In genomic region chr20:40930561-40930960, GRCh38 we compare ENCODE assay signal across 17 cellular contexts.
"Had no signal": no experiment of that assay in that cellular context is flagged by ENCODE, and none has a peak within 500 bp of the region (broad histone marks: within the 10 kb centered on the region; RNA-seq: fewer than 3 reads in every experiment).

No MANE protein-coding gene starts in this region.

- H3K4me1 Mint-ChIP-seq: stimulated activated naive CD8-positive, alpha-beta T cell treated with anti-CD3 and anti-CD28 coated beads, Interleukin-15, amount 100 ng/mL, for 72 hours had no signal

- H3K27me3 Mint-ChIP-seq: stimulated activated naive CD8-positive, alpha-beta T cell treated with anti-CD3 and anti-CD28 coated beads, Interleukin-15, amount 100 ng/mL, for 72 hours had no signal

- H3K4me3 Mint-ChIP-seq: activated naive CD8-positive, alpha-beta T cell treated with anti-CD3 and anti-CD28 coated beads, Interleukin-2, amount 10 ng/mL, durations not matched to agents 7 days and 5 days; naive thymus-derived CD8-positive, alpha-beta T cell; stimulated activated naive CD8-positive, alpha-beta T cell treated with anti-CD3 and anti-CD28 coated beads, Interleukin-15, amount 100 ng/mL, for 72 hours had no signal

- ATAC-seq: activated CD4-positive, CD25-positive, alpha-beta regulatory T cell treated with anti-CD3 and anti-CD28 coated beads, Interleukin-2, amount 50 U/mL, for 24 hours; mucosa of descending colon; naive thymus-derived CD8-positive, alpha-beta T cell; stimulated activated naive CD8-positive, alpha-beta T cell treated with anti-CD3 and anti-CD28 coated beads, Interleukin-15, amount 100 ng/mL, for 72 hours had no signal

- H3K27ac ChIP-seq: ascending aorta, skin epidermis, testis had no signal

- H3K4me3 ChIP-seq: ascending aorta, mucosa of descending colon, skin epidermis, testis had no signal

- H3K9me3 Mint-ChIP-seq: activated naive CD8-positive, alpha-beta T cell treated with anti-CD3 and anti-CD28 coated beads, Interleukin-2, amount 10 ng/mL, durations not matched to agents 7 days and 5 days had no signal

- H3K9me3 ChIP-seq: ascending aorta, mucosa of descending colon, testis had no signal

- H3K36me3 ChIP-seq: ascending aorta had no signal

- DNase-seq: activated CD4-positive, alpha-beta T cell treated with anti-CD3 and anti-CD28 coated beads, Interleukin-2, amount 50 U/mL, for 4 hours; activated gamma-delta T cell treated with Interleukin-2 at 50 U/mL for 16 hours; activated naive CD8-positive, alpha-beta T cell treated with anti-CD3 and anti-CD28 coated beads, Interleukin-2, amount 10 ng/mL, durations not matched to agents 7 days and 5 days; activated T-cell treated with anti-CD3 and anti-CD28 coated beads, Interleukin-2, amount 50 U/mL, for 48 hours; caudate nucleus; cortex of kidney; effector CD8-positive, alpha-beta T cell; mucosa of descending colon; naive thymus-derived CD8-positive, alpha-beta T cell; posterior cingulate gyrus; stimulated activated CD4-positive, alpha-beta T cell treated with anti-CD3 and anti-CD28 coated beads, Interleukin-4, amount 100 ng/mL, for 4 hours; stimulated activated naive CD8-positive, alpha-beta T cell treated with anti-CD3 and anti-CD28 coated beads, Interleukin-15, amount 100 ng/mL, for 72 hours; T-helper 2 cell; testis had no signal

- H3K27me3 ChIP-seq: ascending aorta, testis had no signal

- H3K4me1 ChIP-seq: ascending aorta, testis had no signal

- H3K27ac Mint-ChIP-seq: activated naive CD8-positive, alpha-beta T cell treated with anti-CD3 and anti-CD28 coated beads, Interleukin-2, amount 10 ng/mL, durations not matched to agents 7 days and 5 days; stimulated activated naive CD8-positive, alpha-beta T cell treated with anti-CD3 and anti-CD28 coated beads, Interleukin-15, amount 100 ng/mL, for 72 hours had no signal

- H3K36me3 Mint-ChIP-seq: activated naive CD8-positive, alpha-beta T cell treated with anti-CD3 and anti-CD28 coated beads, Interleukin-2, amount 10 ng/mL, durations not matched to agents 7 days and 5 days had no signal
